In the genomic region with DNA sequence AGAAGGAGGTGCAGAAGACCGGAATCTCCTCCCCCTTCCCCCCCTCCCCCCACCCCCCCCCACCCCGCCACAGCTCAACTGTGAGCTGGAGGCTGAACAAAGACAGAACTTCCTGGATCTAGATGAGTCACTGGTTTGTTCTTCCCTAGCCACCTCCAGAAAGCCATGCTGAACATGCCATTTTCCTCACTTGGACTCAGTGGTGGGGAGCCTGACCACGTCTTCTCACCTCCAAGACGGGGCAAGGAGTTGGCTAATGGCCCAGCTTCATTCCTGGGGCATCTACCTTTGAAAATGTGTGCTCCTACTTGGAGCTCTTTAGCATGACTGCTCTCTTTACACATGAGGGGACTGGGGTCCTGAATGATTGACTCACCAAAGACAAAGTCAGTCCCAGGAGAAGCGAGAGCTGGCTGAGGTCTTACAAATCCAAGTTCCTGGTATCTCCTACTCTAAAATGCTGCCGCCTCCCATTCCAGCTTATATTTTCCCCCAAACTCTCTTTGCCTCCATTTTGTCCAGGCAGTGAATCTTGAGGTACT, we compare ENCODE assay signal across 9 cellular contexts. TPM values are rescaled to one million over a fixed set of nuclear protein-coding genes. Genes with fewer than 3 reads are reported as not detected.
DNase-seq lines count a peak whose midpoint lies in the region; ATAC-seq and TF ChIP-seq lines count a peak whose summit lies in the region.
"Had no signal": no experiment of that assay in that cellular context is flagged by ENCODE, and none has a peak within 500 bp of the region (broad histone marks: within the 10 kb centered on the region; RNA-seq: fewer than 3 reads in every experiment).

No MANE protein-coding gene starts in this region.

- POLR2A ChIA-PET in CD4-positive, alpha-beta T cell (lab: Charles Lee) = no interaction called here

- intact Hi-C loops in CD4-positive, alpha-beta T cell (cut with DNase I, micrococcal nuclease) = no loop called here

- CTCF ChIA-PET in CD4-positive, alpha-beta T cell (lab: Charles Lee) = no interaction called here

- H3K4me2 ChIP-seq in hepatocyte = no peak overlapping the region

- H3K27me3 ChIP-seq in ACC112 (ENCODE audit: insufficient read depth, low read length) (no peaks in the 10 kb centered on the region), hepatocyte (no peaks in the 10 kb centered on the region)
- no peaks in the 10 kb centered on the region for H3K27me3 ChIP-seq in CD4-positive, alpha-beta T cell (ENCODE audit: control insufficient read depth, insufficient read depth, low read length)

- no peaks in the 10 kb centered on the region for H3K9me2 ChIP-seq in hepatocyte (replicated peaks; ENCODE audit: insufficient read depth)

- H3K4me1 ChIP-seq in ACC112 (ENCODE audit: control insufficient read depth, insufficient read depth, low read length, unreplicated experiment) (peaks cover 6% of the 10 kb centered on the region), hepatocyte (ENCODE audit: insufficient read depth) (peaks cover 18% of the 10 kb centered on the region)

- H3K4me1 Mint-ChIP-seq in CD4-positive, alpha-beta T cell (ENCODE audit: low read depth) = peaks cover 5% of the 10 kb centered on the region
- H3K4me1 Mint-ChIP-seq in chondrocyte (ENCODE audit: low read depth) = peaks cover 5% of the 10 kb centered on the region

- H3K36me3 ChIP-seq in ACC112 (ENCODE audit: insufficient read depth, low read length) = no peaks in the 10 kb centered on the region
- H3K36me3 ChIP-seq in SK-N-MC (ENCODE audit: insufficient read depth, low read length) = no peaks in the 10 kb centered on the region
- no peaks in the 10 kb centered on the region for H3K36me3 ChIP-seq in hepatocyte (replicated peaks; ENCODE audit: insufficient read depth, low read depth)

- ATAC-seq in HG02870 (IDR thresholded peaks at IDR 0.05; ENCODE audit: unreplicated experiment) (peak; percentile 62), GM19455 (IDR thresholded peaks at IDR 0.05; ENCODE audit: unreplicated experiment) (no peak)
- ATAC-seq in CD4-positive, alpha-beta T cell (ENCODE audit: poor library complexity) = no peak

- no peak overlapping the region for H3K27ac Mint-ChIP-seq in CD4-positive, alpha-beta T cell
- H3K27ac Mint-ChIP-seq in chondrocyte (ENCODE audit: unreplicated experiment) = no peak overlapping the region

- H3K27ac ChIP-seq in ACC112 (ENCODE audit: low read depth, low read length) (peak overlapping the region; percentile 30), SK-N-MC (peak overlapping the region; percentile 85), hepatocyte (peak overlapping the region; percentile 94)
- no peak overlapping the region for H3K27ac ChIP-seq in CD4-positive, alpha-beta T cell (ENCODE audit: low read depth, low read length)

- TF ChIP-seq CTCF in hepatocyte (IDR thresholded peaks at IDR 0.05; ENCODE audit: poor library complexity) = no peak
- TF ChIP-seq CTCF in CD4-positive, alpha-beta T cell (IDR thresholded peaks at IDR 0.05) = no peak
- TF ChIP-seq CTCF in chondrocyte (IDR thresholded peaks at IDR 0.05) = no peak

- WGBS in hepatocyte (ENCODE audit: low lambda C conversion rate, missing lambda C conversion rate) = 58% methylated on average over 6 of the region's 6 CpGs

- H3K9me3 ChIP-seq in SK-N-MC (ENCODE audit: low read depth, low read length) (no peaks in the 10 kb centered on the region), hepatocyte (ENCODE audit: low read depth) (no peaks in the 10 kb centered on the region)
- no peaks in the 10 kb centered on the region for H3K9me3 ChIP-seq in CD4-positive, alpha-beta T cell (ENCODE audit: control insufficient read depth, low read length)

- H3K4me3 ChIP-seq in ACC112 (ENCODE audit: low read depth, low read length) = no peak overlapping the region; the same call in 1 of the 2 replicates
- no peak overlapping the region for H3K4me3 ChIP-seq in SK-N-MC
- H3K4me3 ChIP-seq in hepatocyte = no peak overlapping the region

- no peaks in the 10 kb centered on the region for H3K36me3 Mint-ChIP-seq in CD4-positive, alpha-beta T cell (ENCODE audit: low read depth)
- H3K36me3 Mint-ChIP-seq in chondrocyte (ENCODE audit: low read depth) = no peaks in the 10 kb centered on the region

- DNase-seq in SK-N-MC (ENCODE audit: low read depth, low spot score) = no peak
- DNase-seq in hepatocyte (ENCODE audit: low spot score) = no peak
- no peak for DNase-seq in CD4-positive, alpha-beta T cell
- DNase-seq in chondrocyte (ENCODE audit: low spot score) = no peak
- no peak for DNase-seq in erythroblast (lab: John Stamatoyannopoulos, UW)
- DNase-seq: NCI-H2171 treated with DMSO at 0.1 percent for 48 hours had no signal

- H3K79me2 ChIP-seq in ACC112 (ENCODE audit: control insufficient read depth, insufficient read depth, low read length, unreplicated experiment) (no peaks in the 10 kb centered on the region), hepatocyte (no peaks in the 10 kb centered on the region)

- H3K9me3 Mint-ChIP-seq in CD4-positive, alpha-beta T cell = no peaks in the 10 kb centered on the region
- no peaks in the 10 kb centered on the region for H3K9me3 Mint-ChIP-seq in chondrocyte (ENCODE audit: low read depth)

- peaks cover 16% of the 10 kb centered on the region for H3K27me3 Mint-ChIP-seq in CD4-positive, alpha-beta T cell
- H3K27me3 Mint-ChIP-seq in chondrocyte (ENCODE audit: low read depth) = no peaks in the 10 kb centered on the region

- H2AFZ ChIP-seq in ACC112 (ENCODE audit: low read length, unreplicated experiment) = peak overlapping the region; percentile 94
- H2AFZ ChIP-seq in hepatocyte = peak overlapping the region; percentile 84

- no peak overlapping the region for H3K9ac ChIP-seq in SK-N-MC (ENCODE audit: insufficient read length)

- no peaks in the 10 kb centered on the region for H4K20me1 ChIP-seq in hepatocyte (ENCODE audit: insufficient read depth, poor library complexity, severe bottlenecking)

- no peak for TF ChIP-seq POLR2A in erythroblast (IDR thresholded peaks at IDR 0.05; ENCODE audit: low read length)

- H3K4me3 Mint-ChIP-seq in CD4-positive, alpha-beta T cell = no peak overlapping the region
- H3K4me3 Mint-ChIP-seq in chondrocyte (ENCODE audit: unreplicated experiment) = no peak overlapping the region

RNA-seq across cellular contexts. Expression of a gene that starts 22.6 kb away (rescaled TPM):
- total RNA-seq in hepatocyte (43.3 and 47.2 TPM in 2 replicates), chondrocyte (0.63 to 1.1 TPM (median 0.82 TPM) in 3 replicates)
- 14.4 and 16.8 TPM in 2 replicates for polyA plus RNA-seq in hepatocyte
- total RNA-seq in CD4-positive, alpha-beta T cell = under 1 TPM; 0.19 to 0.25 TPM

Comparison
In these comparisons a context has a peak if more than half of its experiments do, and no peak if none do; other contexts are left out.
1. RNA of a gene that starts 22.6 kb away (total RNA-seq): 43.3 to 47.2 TPM in hepatocyte; 0.63 to 1.1 TPM in chondrocyte and 0.19 to 0.25 TPM in CD4-positive, alpha-beta T cell; every median in the first group is over 10 times any median in the second.